ENCODE assay signal across 1 cellular context in genomic region chr16:50183316-50183715, GRCh38.
TF ChIP-seq lines count a peak whose summit lies in the region.

No MANE protein-coding gene starts in this region.

TF ChIP-seq in GM23338, 12 proteins besides CTCF, POLR2A, EP300 and RAD21 (continued from another document):
- TF ChIP-seq EZH2phosphoT487 (IDR thresholded peaks at IDR 0.05; ENCODE audit: unreplicated experiment) (no peak), STAT1 (IDR thresholded peaks at IDR 0.05; ENCODE audit: unreplicated experiment) (no peak), ZNF331 (CRISPR knock-in tag; IDR thresholded peaks at IDR 0.05; ENCODE audit: low read depth) (no peak), POLR2AphosphoS5 (IDR thresholded peaks at IDR 0.05; ENCODE audit: low read depth) (no peak)
- TF ChIP-seq, protein P1, sequence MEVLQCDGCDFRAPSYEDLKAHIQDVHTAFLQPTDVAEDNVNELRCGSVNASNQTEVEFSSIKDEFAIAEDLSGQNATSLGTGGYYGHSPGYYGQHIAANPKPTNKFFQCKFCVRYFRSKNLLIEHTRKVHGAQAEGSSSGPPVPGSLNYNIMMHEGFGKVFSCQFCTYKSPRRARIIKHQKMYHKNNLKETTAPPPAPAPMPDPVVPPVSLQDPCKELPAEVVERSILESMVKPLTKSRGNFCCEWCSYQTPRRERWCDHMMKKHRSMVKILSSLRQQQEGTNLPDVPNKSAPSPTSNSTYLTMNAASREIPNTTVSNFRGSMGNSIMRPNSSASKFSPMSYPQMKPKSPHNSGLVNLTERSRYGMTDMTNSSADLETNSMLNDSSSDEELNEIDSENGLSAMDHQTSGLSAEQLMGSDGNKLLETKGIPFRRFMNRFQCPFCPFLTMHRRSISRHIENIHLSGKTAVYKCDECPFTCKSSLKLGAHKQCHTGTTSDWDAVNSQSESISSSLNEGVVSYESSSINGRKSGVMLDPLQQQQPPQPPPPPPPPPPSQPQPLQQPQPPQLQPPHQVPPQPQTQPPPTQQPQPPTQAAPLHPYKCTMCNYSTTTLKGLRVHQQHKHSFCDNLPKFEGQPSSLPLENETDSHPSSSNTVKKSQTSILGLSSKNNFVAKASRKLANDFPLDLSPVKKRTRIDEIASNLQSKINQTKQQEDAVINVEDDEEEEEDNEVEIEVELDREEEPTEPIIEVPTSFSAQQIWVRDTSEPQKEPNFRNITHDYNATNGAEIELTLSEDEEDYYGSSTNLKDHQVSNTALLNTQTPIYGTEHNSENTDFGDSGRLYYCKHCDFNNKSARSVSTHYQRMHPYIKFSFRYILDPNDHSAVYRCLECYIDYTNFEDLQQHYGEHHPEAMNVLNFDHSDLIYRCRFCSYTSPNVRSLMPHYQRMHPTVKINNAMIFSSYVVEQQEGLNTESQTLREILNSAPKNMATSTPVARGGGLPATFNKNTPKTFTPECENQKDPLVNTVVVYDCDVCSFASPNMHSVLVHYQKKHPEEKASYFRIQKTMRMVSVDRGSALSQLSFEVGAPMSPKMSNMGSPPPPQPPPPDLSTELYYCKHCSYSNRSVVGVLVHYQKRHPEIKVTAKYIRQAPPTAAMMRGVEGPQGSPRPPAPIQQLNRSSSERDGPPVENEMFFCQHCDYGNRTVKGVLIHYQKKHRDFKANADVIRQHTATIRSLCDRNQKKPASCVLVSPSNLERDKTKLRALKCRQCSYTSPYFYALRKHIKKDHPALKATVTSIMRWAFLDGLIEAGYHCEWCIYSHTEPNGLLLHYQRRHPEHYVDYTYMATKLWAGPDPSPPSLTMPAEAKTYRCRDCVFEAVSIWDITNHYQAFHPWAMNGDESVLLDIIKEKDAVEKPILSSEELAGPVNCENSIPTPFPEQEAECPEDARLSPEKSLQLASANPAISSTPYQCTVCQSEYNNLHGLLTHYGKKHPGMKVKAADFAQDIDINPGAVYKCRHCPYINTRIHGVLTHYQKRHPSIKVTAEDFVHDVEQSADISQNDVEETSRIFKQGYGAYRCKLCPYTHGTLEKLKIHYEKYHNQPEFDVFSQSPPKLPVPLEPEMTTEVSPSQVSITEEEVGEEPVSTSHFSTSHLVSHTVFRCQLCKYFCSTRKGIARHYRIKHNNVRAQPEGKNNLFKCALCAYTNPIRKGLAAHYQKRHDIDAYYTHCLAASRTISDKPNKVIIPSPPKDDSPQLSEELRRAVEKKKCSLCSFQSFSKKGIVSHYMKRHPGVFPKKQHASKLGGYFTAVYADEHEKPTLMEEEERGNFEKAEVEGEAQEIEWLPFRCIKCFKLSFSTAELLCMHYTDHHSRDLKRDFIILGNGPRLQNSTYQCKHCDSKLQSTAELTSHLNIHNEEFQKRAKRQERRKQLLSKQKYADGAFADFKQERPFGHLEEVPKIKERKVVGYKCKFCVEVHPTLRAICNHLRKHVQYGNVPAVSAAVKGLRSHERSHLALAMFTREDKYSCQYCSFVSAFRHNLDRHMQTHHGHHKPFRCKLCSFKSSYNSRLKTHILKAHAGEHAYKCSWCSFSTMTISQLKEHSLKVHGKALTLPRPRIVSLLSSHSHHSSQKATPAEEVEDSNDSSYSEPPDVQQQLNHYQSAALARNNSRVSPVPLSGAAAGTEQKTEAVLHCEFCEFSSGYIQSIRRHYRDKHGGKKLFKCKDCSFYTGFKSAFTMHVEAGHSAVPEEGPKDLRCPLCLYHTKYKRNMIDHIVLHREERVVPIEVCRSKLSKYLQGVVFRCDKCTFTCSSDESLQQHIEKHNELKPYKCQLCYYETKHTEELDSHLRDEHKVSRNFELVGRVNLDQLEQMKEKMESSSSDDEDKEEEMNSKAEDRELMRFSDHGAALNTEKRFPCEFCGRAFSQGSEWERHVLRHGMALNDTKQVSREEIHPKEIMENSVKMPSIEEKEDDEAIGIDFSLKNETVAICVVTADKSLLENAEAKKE (CRISPR knock-in tag; IDR thresholded peaks at IDR 0.05), result no peak
